Comparison of ENCODE assay signal across 8 cellular contexts in the genomic region with DNA sequence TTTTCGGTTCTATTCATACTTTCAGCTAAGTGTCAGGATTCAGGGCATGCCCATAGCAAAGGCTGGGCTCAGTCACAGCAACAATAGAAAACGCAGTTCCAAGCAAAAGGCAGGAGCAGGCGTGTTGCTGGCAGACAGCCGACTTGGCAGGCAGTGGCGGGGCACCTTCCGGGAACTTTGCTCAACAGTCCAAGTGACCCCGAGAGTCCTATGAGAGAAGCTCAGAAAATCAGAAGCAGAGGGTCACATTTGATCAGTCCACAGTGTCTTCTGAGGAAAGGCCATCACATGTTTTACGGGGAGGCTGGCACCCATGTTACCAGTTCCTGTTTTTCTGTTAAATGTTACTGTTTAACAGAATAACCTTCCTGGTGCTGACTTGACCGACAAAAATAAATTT.
DNase-seq lines count a peak whose midpoint lies in the region; ATAC-seq, FAIRE-seq and TF ChIP-seq lines count a peak whose summit lies in the region.

No MANE protein-coding gene starts in this region.

- H3K27me3 ChIP-seq in duodenal mucosa (ENCODE audit: control insufficient read depth in 1 of 2, insufficient read depth in 2 of 2, low read length in 2 of 2) (no peaks in the 10 kb centered on the region), mesenchymal stem cell (ENCODE audit: control insufficient read depth in 1 of 2, insufficient read depth in 1 of 2, low read length in 2 of 2) (peaks cover 0 to 6% of the 10 kb centered on the region in 2 experiments), transverse colon (no peaks in the 10 kb centered on the region)

- H2AFZ ChIP-seq in mesenchymal stem cell (ENCODE audit: low read depth, low read length), result no peak overlapping the region

- no peak for TF ChIP-seq CTCF in transverse colon (IDR thresholded peaks at IDR 0.05)

- no peaks in the 10 kb centered on the region for H3K9me3 ChIP-seq in duodenal mucosa (ENCODE audit: control insufficient read depth in 1 of 2, low read length in 2 of 2)
- no peaks in the 10 kb centered on the region for H3K9me3 ChIP-seq in mesenchymal stem cell (ENCODE audit: control insufficient read depth, low read length)
- no peaks in the 10 kb centered on the region for H3K9me3 ChIP-seq in transverse colon

- no peak overlapping the region for H3K4ac ChIP-seq in mesenchymal stem cell (ENCODE audit: low read depth in 1 of 2, low read length in 2 of 2)

- peak overlapping the region; percentile 34 for H4K91ac ChIP-seq in mesenchymal stem cell (ENCODE audit: low read length)

- H2BK5ac ChIP-seq in mesenchymal stem cell (ENCODE audit: low read depth, low read length, poor library complexity, severe bottlenecking), result no peak overlapping the region

- no peaks in the 10 kb centered on the region for H3K79me1 ChIP-seq in mesenchymal stem cell (replicated peaks; ENCODE audit: low read length, poor library complexity, severe bottlenecking)

- no peak overlapping the region for H2BK15ac ChIP-seq in mesenchymal stem cell (ENCODE audit: low read depth, poor library complexity, severe bottlenecking)

- intact Hi-C loops in transverse colon (cut with DNase I; ENCODE audit: low total_unique reads), result no loop called here

- peak overlapping the region in 1 of 2 experiments; percentile 83 for H3K18ac ChIP-seq in mesenchymal stem cell (ENCODE audit: low read depth in 1 of 2, low read length in 2 of 2)

- H3K27ac ChIP-seq in duodenal mucosa (ENCODE audit: low read depth, low read length) (peak overlapping the region; percentile 52), mesenchymal stem cell (ENCODE audit: low read length, poor library complexity, severe bottlenecking) (no peak overlapping the region), transverse colon (peak overlapping the region; percentile 76 to 83 (median 80))

- H2AK5ac ChIP-seq in mesenchymal stem cell (ENCODE audit: low read length, severe bottlenecking), result no peak overlapping the region

- in situ Hi-C loops in transverse colon (cut with MboI; ENCODE audit: low pct_ligation_motif_present in 1 of 4, low pct_unique_long_range_greater_than_20kb in 1 of 4, low sequenced_read_pairs in 3 of 4), result no loop called here

- no peak for FAIRE-seq in GM12892 (lab: Jason Lieb, UNC)

- no peak for ATAC-seq in HG02938 (IDR thresholded peaks at IDR 0.05; ENCODE audit: unreplicated experiment)

- H3K14ac ChIP-seq in mesenchymal stem cell (ENCODE audit: low read length in 2 of 2), result no peak overlapping the region

- no peaks in the 10 kb centered on the region for H3K36me3 ChIP-seq in duodenal mucosa (ENCODE audit: control insufficient read depth in 1 of 2, insufficient read depth in 2 of 2, low read length in 2 of 2)
- H3K36me3 ChIP-seq in mesenchymal stem cell (ENCODE audit: control insufficient read depth in 1 of 2, insufficient read depth in 2 of 2, low read depth in 1 of 2, low read length in 2 of 2), result no peaks in the 10 kb centered on the region
- H3K36me3 ChIP-seq in transverse colon, result no peaks in the 10 kb centered on the region

- WGBS in mesenchymal stem cell, result 94% methylated on average over 9 of the region's 9 CpGs
- 10 to 23% methylated on average over 3 to 9 of the region's 9 CpGs for WGBS in transverse colon (ENCODE audit: low coverage in 1 of 2), 2 donors

- H3K4me1 ChIP-seq in duodenal mucosa (ENCODE audit: control insufficient read depth in 1 of 2, insufficient read depth in 2 of 2, low read length in 2 of 2) (peaks cover 64 to 85% of the 10 kb centered on the region in 2 donors), mesenchymal stem cell (ENCODE audit: control insufficient read depth, insufficient read depth, low read depth, low read length) (peaks cover 4% of the 10 kb centered on the region), transverse colon (peaks cover 43 to 76% (median 56%) of the 10 kb centered on the region in 4 donors)

- H2BK120ac ChIP-seq in mesenchymal stem cell (ENCODE audit: low read depth, low read length), result no peak overlapping the region

- DNase-seq in NCI-H446 treated with DMSO at 0.1 percent for 48 hours (lab: John Stamatoyannopoulos, UW) (peak; percentile 6), mesenchymal stem cell (no peak), transverse colon (peak; percentile 91), NCI-H146 (lab: John Stamatoyannopoulos, UW) (no peak), NCI-H226 (no peak), GM12892 (ENCODE audit: insufficient read length) (no peak)

- no peak for TF ChIP-seq EP300 in transverse colon (IDR thresholded peaks at IDR 0.05; ENCODE audit: low read depth)

- H4K8ac ChIP-seq in mesenchymal stem cell (ENCODE audit: low read length), result no peak overlapping the region

- H3K9ac ChIP-seq in duodenal mucosa (ENCODE audit: low read depth in 1 of 2, low read length in 2 of 2), result peak overlapping the region in 1 of 2 donors; percentile 44
- no peak overlapping the region for H3K9ac ChIP-seq in mesenchymal stem cell (ENCODE audit: low read length)

- no peak overlapping the region for H3K4me2 ChIP-seq in mesenchymal stem cell (ENCODE audit: low read length, poor library complexity, severe bottlenecking)

- TF ChIP-seq POLR2A in transverse colon (IDR thresholded peaks at IDR 0.05) (no peak), GM12892 (IDR thresholded peaks at IDR 0.05; ENCODE audit: low read depth, low read length) (no peak)

- no peak overlapping the region for H3K23ac ChIP-seq in mesenchymal stem cell (ENCODE audit: low read length in 2 of 2)

- peak overlapping the region in 1 of 2 experiments; percentile 89 for H2BK12ac ChIP-seq in mesenchymal stem cell (ENCODE audit: low read length in 2 of 2)

- H3K4me3 ChIP-seq in duodenal mucosa (ENCODE audit: low read depth in 1 of 2, low read length in 2 of 2) (peak overlapping the region in 1 of 2 donors; percentile 34), mesenchymal stem cell (ENCODE audit: insufficient read depth in 1 of 2, low read depth in 1 of 2, low read length in 2 of 2) (no peak overlapping the region), transverse colon (peak overlapping the region in 1 of 4 donors; percentile 13)

Comparison
In these comparisons a context has a peak if more than half of its experiments do, and no peak if none do; other contexts are left out.
1. DNase-seq: peak in NCI-H446 treated with DMSO at 0.1 percent for 48 hours (single experiment) and transverse colon (single experiment); none in mesenchymal stem cell (single experiment), NCI-H146 (single experiment), NCI-H226 (single experiment) and GM12892 (single experiment).